In genomic region chr13:113098163-113098732, GRCh38 we compare ENCODE assay signal across 24 cellular contexts. TPM values are rescaled to one million over a fixed set of nuclear protein-coding genes. Genes with fewer than 3 reads are reported as not detected.
DNase-seq lines count a peak whose midpoint lies in the region; ATAC-seq and TF ChIP-seq lines count a peak whose summit lies in the region.
"Had no signal": no experiment of that assay in that cellular context is flagged by ENCODE, and none has a peak within 500 bp of the region (broad histone marks: within the 10 kb centered on the region; RNA-seq: fewer than 3 reads in every experiment).

No MANE protein-coding gene starts in this region.

- no peak overlapping the region for H3K4me3 Mint-ChIP-seq in activated CD4-positive, alpha-beta memory T cell treated with anti-CD3 and anti-CD28 coated beads, Interleukin-2, amount 10 ng/mL, durations not matched to agents 7 days and 5 days
- H3K4me3 Mint-ChIP-seq: CD4-positive, alpha-beta memory T cell had no signal

- peaks cover 12% of the 10 kb centered on the region for H3K36me3 ChIP-seq in left ventricle myocardium inferior
- peaks cover 0 to 20% of the 10 kb centered on the region in 2 donors for H3K36me3 ChIP-seq in left lung
- H3K36me3 ChIP-seq: prostate gland had no signal

- in situ Hi-C loops in astrocyte of the spinal cord (cut with HindIII; ENCODE audit: low sequenced_read_pairs): no loop called here

- H3K27ac ChIP-seq in left ventricle myocardium inferior (replicated peaks) (no peak overlapping the region), left lung (no peak overlapping the region)
- H3K27ac ChIP-seq: coronary artery, prostate gland, upper lobe of left lung had no signal

- ATAC-seq in Right ventricle myocardium inferior (no peak), left lung (peak; percentile 11), HG03159 (IDR thresholded peaks at IDR 0.05; ENCODE audit: unreplicated experiment) (no peak)
- ATAC-seq: stimulated activated naive CD8-positive, alpha-beta T cell treated with anti-CD3 and anti-CD28 coated beads, Interleukin-15, Interleukin-2, amounts not matched to agents 100 U/mL and 50 U/mL, for 24 hours had no signal

- no peaks in the 10 kb centered on the region for H3K4me1 Mint-ChIP-seq in activated CD4-positive, alpha-beta memory T cell treated with anti-CD3 and anti-CD28 coated beads, Interleukin-2, amount 10 ng/mL, durations not matched to agents 7 days and 5 days

- DNase-seq in Right ventricle myocardium inferior (ENCODE audit: missing footprints): peak; percentile 54
- no peak for DNase-seq in left ventricle myocardium inferior
- DNase-seq in astrocyte of the spinal cord (ENCODE audit: low read depth, low spot score): peak; percentile 49
- DNase-seq in left lung: peak in 1 of 2 donors; percentile 76
- no peak for DNase-seq in activated CD4-positive, alpha-beta memory T cell treated with anti-CD3 and anti-CD28 coated beads, Interleukin-2, amount 10 ng/mL, durations not matched to agents 7 days and 5 days
- DNase-seq in NCI-H2227 (lab: John Stamatoyannopoulos, UW; ENCODE audit: unreplicated experiment): no peak
- DNase-seq in SKM-1 treated with dmso at 0.1 percent for 144 hours (lab: John Stamatoyannopoulos, UW; ENCODE audit: unreplicated experiment): no peak
- DNase-seq: activated CD4-positive, alpha-beta T cell treated with anti-CD3 and anti-CD28 coated beads for 1 hour; activated effector memory CD4-positive, alpha-beta T cell treated with anti-CD3 and anti-CD28 coated beads, Interleukin-2, amount 50 U/mL, for 16 hours; amygdala; CD4-positive, alpha-beta memory T cell; DND-41; NCI-H146; NCI-H226; Right ventricle myocardium superior; stimulated activated CD4-positive, alpha-beta T cell treated with anti-CD3 and anti-CD28 coated beads, Interleukin-15, amount 100 ng/mL, for 24 hours; stimulated activated naive CD8-positive, alpha-beta T cell treated with anti-CD3 and anti-CD28 coated beads, Interleukin-15, Interleukin-2, amounts not matched to agents 100 U/mL and 50 U/mL, for 24 hours had no signal

- POLR2A ChIA-PET in activated CD4-positive, alpha-beta memory T cell treated with anti-CD3 and anti-CD28 coated beads, Interleukin-2, amount 10 ng/mL, durations not matched to agents 7 days and 5 days (lab: Charles Lee): no interaction called here

- H3K27me3 Mint-ChIP-seq in activated CD4-positive, alpha-beta memory T cell treated with anti-CD3 and anti-CD28 coated beads, Interleukin-2, amount 10 ng/mL, durations not matched to agents 7 days and 5 days: no peaks in the 10 kb centered on the region

- intact Hi-C loops in Right ventricle myocardium inferior (cut with DNase I) (no loop called here), left ventricle myocardium inferior (cut with micrococcal nuclease) (no loop called here), left lung (cut with DNase I) (loop anchor here in 1 of 2 donors (5.0 kb wide), 1 partner anchor 156 kb away; no protein-coding TSS in a partner anchor)

- H3K27ac Mint-ChIP-seq in activated CD4-positive, alpha-beta memory T cell treated with anti-CD3 and anti-CD28 coated beads, Interleukin-2, amount 10 ng/mL, durations not matched to agents 7 days and 5 days: no peak overlapping the region

- no peaks in the 10 kb centered on the region for H3K9me3 ChIP-seq in left ventricle myocardium inferior (replicated peaks)
- no peaks in the 10 kb centered on the region for H3K9me3 ChIP-seq in left lung
- H3K9me3 ChIP-seq: prostate gland, upper lobe of left lung had no signal

- no peaks in the 10 kb centered on the region for H3K36me3 Mint-ChIP-seq in activated CD4-positive, alpha-beta memory T cell treated with anti-CD3 and anti-CD28 coated beads, Interleukin-2, amount 10 ng/mL, durations not matched to agents 7 days and 5 days (ENCODE audit: low read depth)
- H3K36me3 Mint-ChIP-seq: CD4-positive, alpha-beta memory T cell had no signal

- no peak for TF ChIP-seq CTCF in left ventricle myocardium inferior (IDR thresholded peaks at IDR 0.05; ENCODE audit: borderline replicate concordance)
- TF ChIP-seq CTCF in astrocyte of the spinal cord (IDR thresholded peaks at IDR 0.05; ENCODE audit: low read depth, low read length): no peak
- no peak for TF ChIP-seq CTCF in left lung (IDR thresholded peaks at IDR 0.05)

- no peaks in the 10 kb centered on the region for H3K9me3 Mint-ChIP-seq in activated CD4-positive, alpha-beta memory T cell treated with anti-CD3 and anti-CD28 coated beads, Interleukin-2, amount 10 ng/mL, durations not matched to agents 7 days and 5 days
- H3K9me3 Mint-ChIP-seq: CD4-positive, alpha-beta memory T cell had no signal

- no peak overlapping the region for H3K4me3 ChIP-seq in left ventricle myocardium inferior
- no peak overlapping the region for H3K4me3 ChIP-seq in astrocyte of the spinal cord (ENCODE audit: low read depth, low read length)
- H3K4me3 ChIP-seq in left lung: no peak overlapping the region
- H3K4me3 ChIP-seq: coronary artery, prostate gland, upper lobe of left lung had no signal

- H3K27me3 ChIP-seq in left ventricle myocardium inferior (ENCODE audit: low read depth) (no peaks in the 10 kb centered on the region), left lung (peaks cover 0 to 6% of the 10 kb centered on the region in 2 donors)
- H3K27me3 ChIP-seq: upper lobe of left lung had no signal

- CTCF ChIA-PET in activated CD4-positive, alpha-beta memory T cell treated with anti-CD3 and anti-CD28 coated beads, Interleukin-2, amount 10 ng/mL, durations not matched to agents 7 days and 5 days (lab: Charles Lee): no interaction called here

- H3K4me1 ChIP-seq in left ventricle myocardium inferior (no peaks in the 10 kb centered on the region), left lung (no peaks in the 10 kb centered on the region)
- H3K4me1 ChIP-seq: prostate gland, upper lobe of left lung had no signal

RNA-seq across cellular contexts. Expression of gene F7, which starts 7.3 kb away (rescaled TPM):
- total RNA-seq in Right ventricle myocardium inferior (not detected), left ventricle myocardium inferior (not detected), left lung (not detected)
- not detected for total RNA-seq in activated CD4-positive, alpha-beta memory T cell treated with anti-CD3 and anti-CD28 coated beads, Interleukin-2, amount 10 ng/mL, durations not matched to agents 7 days and 5 days
- total RNA-seq: CD4-positive, alpha-beta memory T cell; endothelial cell of umbilical vein; glomerular endothelial cell; M059J had no signal

RNA-seq across cellular contexts. Expression of gene F10, which starts 24.4 kb away (rescaled TPM):
- 5.2 TPM for total RNA-seq in Right ventricle myocardium inferior
- total RNA-seq in left ventricle myocardium inferior: 3.5 TPM
- 1 to 10 TPM; 6.2 to 7.8 TPM for total RNA-seq in left lung
- total RNA-seq in activated CD4-positive, alpha-beta memory T cell treated with anti-CD3 and anti-CD28 coated beads, Interleukin-2, amount 10 ng/mL, durations not matched to agents 7 days and 5 days: not detected
- total RNA-seq: CD4-positive, alpha-beta memory T cell; endothelial cell of umbilical vein; glomerular endothelial cell had no signal

Comparison
In these comparisons a context has a peak if more than half of its experiments do, and no peak if none do; other contexts are left out.
1. DNase-seq: peak in Right ventricle myocardium inferior (single experiment) and astrocyte of the spinal cord (single experiment); none in left ventricle myocardium inferior (single experiment), activated CD4-positive, alpha-beta memory T cell treated with anti-CD3 and anti-CD28 coated beads, Interleukin-2, amount 10 ng/mL, durations not matched to agents 7 days and 5 days (single experiment), NCI-H2227 (single experiment) and SKM-1 treated with dmso at 0.1 percent for 144 hours (single experiment).